1 cellular context compared by ENCODE assay signal in the genomic region with DNA sequence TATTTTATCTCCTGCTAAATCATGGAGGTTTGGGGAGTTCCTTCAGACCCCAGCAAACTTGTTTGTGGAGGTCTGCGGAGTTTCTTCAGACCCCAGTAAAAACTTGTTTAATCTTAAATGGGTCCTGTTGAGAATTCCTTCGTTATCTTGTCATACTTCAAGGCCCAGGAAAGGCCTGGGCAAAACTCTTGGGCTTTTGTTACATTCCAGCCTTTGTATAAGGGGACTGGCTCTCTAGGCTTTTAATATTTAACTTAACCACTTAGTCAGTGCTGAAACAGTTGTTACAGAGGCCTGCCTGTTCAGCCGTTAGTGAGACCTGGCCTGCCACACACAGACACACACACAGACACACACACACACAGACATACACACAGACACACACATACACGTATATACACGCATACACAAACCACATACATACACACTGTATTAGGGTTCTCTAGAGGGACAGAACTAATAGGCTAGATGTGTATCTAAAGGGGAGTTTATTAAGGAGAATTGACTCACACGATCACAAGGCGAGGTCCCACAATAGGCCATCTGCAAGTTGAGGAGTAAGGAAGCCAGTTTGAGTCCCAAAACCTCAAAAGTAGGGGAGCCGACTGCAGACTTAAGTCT.
TF ChIP-seq lines count a peak whose summit lies in the region.

No MANE protein-coding gene starts in this region.

TF ChIP-seq in HepG2, 621 proteins besides CTCF, POLR2A, EP300 and RAD21 (continued from another document and continues in another):
- TF ChIP-seq, protein P1, sequence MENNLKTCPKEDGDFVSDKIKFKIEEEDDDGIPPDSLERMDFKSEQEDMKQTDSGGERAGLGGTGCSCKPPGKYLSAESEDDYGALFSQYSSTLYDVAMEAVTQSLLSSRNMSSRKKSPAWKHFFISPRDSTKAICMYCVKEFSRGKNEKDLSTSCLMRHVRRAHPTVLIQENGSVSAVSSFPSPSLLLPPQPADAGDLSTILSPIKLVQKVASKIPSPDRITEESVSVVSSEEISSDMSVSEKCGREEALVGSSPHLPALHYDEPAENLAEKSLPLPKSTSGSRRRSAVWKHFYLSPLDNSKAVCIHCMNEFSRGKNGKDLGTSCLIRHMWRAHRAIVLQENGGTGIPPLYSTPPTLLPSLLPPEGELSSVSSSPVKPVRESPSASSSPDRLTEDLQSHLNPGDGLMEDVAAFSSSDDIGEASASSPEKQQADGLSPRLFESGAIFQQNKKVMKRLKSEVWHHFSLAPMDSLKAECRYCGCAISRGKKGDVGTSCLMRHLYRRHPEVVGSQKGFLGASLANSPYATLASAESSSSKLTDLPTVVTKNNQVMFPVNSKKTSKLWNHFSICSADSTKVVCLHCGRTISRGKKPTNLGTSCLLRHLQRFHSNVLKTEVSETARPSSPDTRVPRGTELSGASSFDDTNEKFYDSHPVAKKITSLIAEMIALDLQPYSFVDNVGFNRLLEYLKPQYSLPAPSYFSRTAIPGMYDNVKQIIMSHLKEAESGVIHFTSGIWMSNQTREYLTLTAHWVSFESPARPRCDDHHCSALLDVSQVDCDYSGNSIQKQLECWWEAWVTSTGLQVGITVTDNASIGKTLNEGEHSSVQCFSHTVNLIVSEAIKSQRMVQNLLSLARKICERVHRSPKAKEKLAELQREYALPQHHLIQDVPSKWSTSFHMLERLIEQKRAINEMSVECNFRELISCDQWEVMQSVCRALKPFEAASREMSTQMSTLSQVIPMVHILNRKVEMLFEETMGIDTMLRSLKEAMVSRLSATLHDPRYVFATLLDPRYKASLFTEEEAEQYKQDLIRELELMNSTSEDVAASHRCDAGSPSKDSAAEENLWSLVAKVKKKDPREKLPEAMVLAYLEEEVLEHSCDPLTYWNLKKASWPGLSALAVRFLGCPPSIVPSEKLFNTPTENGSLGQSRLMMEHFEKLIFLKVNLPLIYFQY (CRISPR knock-in tag; IDR thresholded peaks at IDR 0.05; ENCODE audit: borderline replicate concordance): 0 out of 2 replicates have a peak, but pooled peaks have one; percentile 22
- TF ChIP-seq GZF1 (CRISPR knock-in tag; IDR thresholded peaks at IDR 0.05) (0 out of 2 replicates have a peak, but pooled peaks have one; percentile 32), ZEB1 (IDR thresholded peaks at IDR 0.05; ENCODE audit: insufficient replicate concordance, low read depth) (peak; percentile 66), PAX8 (CRISPR knock-in tag; IDR thresholded peaks at IDR 0.05; ENCODE audit: borderline replicate concordance) (0 out of 2 replicates have a peak, but pooled peaks have one; percentile 16), JUND (CRISPR knock-in tag; IDR thresholded peaks at IDR 0.05) (peak; percentile 79), SIX1 (CRISPR knock-in tag; IDR thresholded peaks at IDR 0.05; ENCODE audit: borderline replicate concordance) (0 out of 2 replicates have a peak, but pooled peaks have one; percentile 31), ZNF180 (CRISPR knock-in tag; IDR thresholded peaks at IDR 0.05; ENCODE audit: borderline replicate concordance, low read depth) (no peak), ZNF644 (CRISPR knock-in tag; IDR thresholded peaks at IDR 0.05; ENCODE audit: low read depth) (peak; percentile 52; the same call in 1 of the 2 replicates), ARID3A (IDR thresholded peaks at IDR 0.05; ENCODE audit: low read depth, low read length) (peak; percentile 19; the same call in 1 of the 2 replicates), MZF1 (CRISPR knock-in tag; IDR thresholded peaks at IDR 0.05; ENCODE audit: borderline replicate concordance) (no peak), TOPORS (CRISPR knock-in tag; IDR thresholded peaks at IDR 0.05) (no peak), POLR2G (IDR thresholded peaks at IDR 0.05; ENCODE audit: low read depth, low read length) (peak; percentile 81), HOXA3 (CRISPR knock-in tag; IDR thresholded peaks at IDR 0.05) (peak; percentile 77), MLX (CRISPR knock-in tag; IDR thresholded peaks at IDR 0.05) (no peak), MED13 (CRISPR knock-in tag; IDR thresholded peaks at IDR 0.05) (0 out of 2 replicates have a peak, but pooled peaks have one; percentile 55), FOXA1 (IDR thresholded peaks at IDR 0.05) (no peak), FOXA1 (CRISPR knock-in tag; IDR thresholded peaks at IDR 0.05) (peak; percentile 56; the same call in 1 of the 2 replicates), ZBTB20 (CRISPR knock-in tag; IDR thresholded peaks at IDR 0.05; ENCODE audit: borderline replicate concordance, low read depth) (peak; percentile 67; the same call in 1 of the 2 replicates), ZNF713 (CRISPR knock-in tag; IDR thresholded peaks at IDR 0.05) (no peak), ZNF331 (CRISPR knock-in tag; IDR thresholded peaks at IDR 0.05) (peak; percentile 51; the same call in 1 of the 2 replicates), ZNF670 (CRISPR knock-in tag; IDR thresholded peaks at IDR 0.05; ENCODE audit: borderline replicate concordance) (peak; percentile 75; the same call in 1 of the 2 replicates), ZNF484 (CRISPR knock-in tag; IDR thresholded peaks at IDR 0.05; ENCODE audit: borderline replicate concordance, low read depth) (no peak), ZNF556 (CRISPR knock-in tag; IDR thresholded peaks at IDR 0.05; ENCODE audit: borderline replicate concordance) (peak; percentile 72; the same call in 1 of the 2 replicates), SP4 (CRISPR knock-in tag; IDR thresholded peaks at IDR 0.05) (peak; percentile 29; the same call in 1 of the 2 replicates), ZNF788 (CRISPR knock-in tag; IDR thresholded peaks at IDR 0.05; ENCODE audit: borderline replicate concordance) (peak; percentile 66; the same call in 1 of the 2 replicates), ZFY (CRISPR knock-in tag; IDR thresholded peaks at IDR 0.05) (peak; percentile 83), MAFK (conservative IDR thresholded peaks at IDR 0.05 in 1 of 2, IDR thresholded peaks at IDR 0.05 in 1 of 2; ENCODE audit: low read length in 2 of 2) (no peak), IRF2 (CRISPR knock-in tag; IDR thresholded peaks at IDR 0.05) (peak; percentile 41; the same call in 1 of the 2 replicates), ZHX1 (CRISPR knock-in tag; IDR thresholded peaks at IDR 0.05; ENCODE audit: low read depth) (peak; percentile 48; the same call in 1 of the 2 replicates), ZFP41 (CRISPR knock-in tag; IDR thresholded peaks at IDR 0.05; ENCODE audit: borderline replicate concordance) (no peak), XRCC5 (optimal IDR thresholded peaks at IDR 0.05; ENCODE audit: low read length) (peak; percentile 71), ZNF280D (CRISPR knock-in tag; IDR thresholded peaks at IDR 0.05) (no peak), SP5 (CRISPR knock-in tag; IDR thresholded peaks at IDR 0.05; ENCODE audit: borderline replicate concordance, low read depth) (peak; percentile 9; the same call in 1 of the 2 replicates), ZNF3 (CRISPR knock-in tag; IDR thresholded peaks at IDR 0.05) (peak; percentile 24; the same call in 1 of the 2 replicates), HOXA7 (CRISPR knock-in tag; IDR thresholded peaks at IDR 0.05) (no peak), ZNF414 (CRISPR knock-in tag; IDR thresholded peaks at IDR 0.05) (peak; percentile 49; the same call in 1 of the 2 replicates), FOXP1 (IDR thresholded peaks at IDR 0.05) (no peak; the same call in 1 of the 2 replicates), FOXP1 (CRISPR knock-in tag; IDR thresholded peaks at IDR 0.05) (peak; percentile 63; the same call in 1 of the 2 replicates)
- TF ChIP-seq, protein P2, sequence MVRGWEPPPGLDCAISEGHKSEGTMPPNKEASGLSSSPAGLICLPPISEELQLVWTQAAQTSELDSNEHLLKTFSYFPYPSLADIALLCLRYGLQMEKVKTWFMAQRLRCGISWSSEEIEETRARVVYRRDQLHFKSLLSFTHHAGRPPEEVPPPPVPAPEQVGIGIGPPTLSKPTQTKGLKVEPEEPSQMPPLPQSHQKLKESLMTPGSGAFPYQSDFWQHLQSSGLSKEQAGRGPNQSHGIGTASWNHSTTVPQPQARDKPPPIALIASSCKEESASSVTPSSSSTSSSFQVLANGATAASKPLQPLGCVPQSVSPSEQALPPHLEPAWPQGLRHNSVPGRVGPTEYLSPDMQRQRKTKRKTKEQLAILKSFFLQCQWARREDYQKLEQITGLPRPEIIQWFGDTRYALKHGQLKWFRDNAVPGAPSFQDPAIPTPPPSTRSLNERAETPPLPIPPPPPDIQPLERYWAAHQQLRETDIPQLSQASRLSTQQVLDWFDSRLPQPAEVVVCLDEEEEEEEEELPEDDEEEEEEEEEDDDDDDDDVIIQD (CRISPR knock-in tag; IDR thresholded peaks at IDR 0.05; ENCODE audit: low read depth): 0 out of 2 replicates have a peak, but pooled peaks have one; percentile 14
- TF ChIP-seq, protein P3, sequence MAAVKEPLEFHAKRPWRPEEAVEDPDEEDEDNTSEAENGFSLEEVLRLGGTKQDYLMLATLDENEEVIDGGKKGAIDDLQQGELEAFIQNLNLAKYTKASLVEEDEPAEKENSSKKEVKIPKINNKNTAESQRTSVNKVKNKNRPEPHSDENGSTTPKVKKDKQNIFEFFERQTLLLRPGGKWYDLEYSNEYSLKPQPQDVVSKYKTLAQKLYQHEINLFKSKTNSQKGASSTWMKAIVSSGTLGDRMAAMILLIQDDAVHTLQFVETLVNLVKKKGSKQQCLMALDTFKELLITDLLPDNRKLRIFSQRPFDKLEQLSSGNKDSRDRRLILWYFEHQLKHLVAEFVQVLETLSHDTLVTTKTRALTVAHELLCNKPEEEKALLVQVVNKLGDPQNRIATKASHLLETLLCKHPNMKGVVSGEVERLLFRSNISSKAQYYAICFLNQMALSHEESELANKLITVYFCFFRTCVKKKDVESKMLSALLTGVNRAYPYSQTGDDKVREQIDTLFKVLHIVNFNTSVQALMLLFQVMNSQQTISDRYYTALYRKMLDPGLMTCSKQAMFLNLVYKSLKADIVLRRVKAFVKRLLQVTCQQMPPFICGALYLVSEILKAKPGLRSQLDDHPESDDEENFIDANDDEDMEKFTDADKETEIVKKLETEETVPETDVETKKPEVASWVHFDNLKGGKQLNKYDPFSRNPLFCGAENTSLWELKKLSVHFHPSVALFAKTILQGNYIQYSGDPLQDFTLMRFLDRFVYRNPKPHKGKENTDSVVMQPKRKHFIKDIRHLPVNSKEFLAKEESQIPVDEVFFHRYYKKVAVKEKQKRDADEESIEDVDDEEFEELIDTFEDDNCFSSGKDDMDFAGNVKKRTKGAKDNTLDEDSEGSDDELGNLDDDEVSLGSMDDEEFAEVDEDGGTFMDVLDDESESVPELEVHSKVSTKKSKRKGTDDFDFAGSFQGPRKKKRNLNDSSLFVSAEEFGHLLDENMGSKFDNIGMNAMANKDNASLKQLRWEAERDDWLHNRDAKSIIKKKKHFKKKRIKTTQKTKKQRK (IDR thresholded peaks at IDR 0.05; ENCODE audit: low read length): no peak
